Comparison of ENCODE assay signal across 8 cellular contexts in the genomic region with DNA sequence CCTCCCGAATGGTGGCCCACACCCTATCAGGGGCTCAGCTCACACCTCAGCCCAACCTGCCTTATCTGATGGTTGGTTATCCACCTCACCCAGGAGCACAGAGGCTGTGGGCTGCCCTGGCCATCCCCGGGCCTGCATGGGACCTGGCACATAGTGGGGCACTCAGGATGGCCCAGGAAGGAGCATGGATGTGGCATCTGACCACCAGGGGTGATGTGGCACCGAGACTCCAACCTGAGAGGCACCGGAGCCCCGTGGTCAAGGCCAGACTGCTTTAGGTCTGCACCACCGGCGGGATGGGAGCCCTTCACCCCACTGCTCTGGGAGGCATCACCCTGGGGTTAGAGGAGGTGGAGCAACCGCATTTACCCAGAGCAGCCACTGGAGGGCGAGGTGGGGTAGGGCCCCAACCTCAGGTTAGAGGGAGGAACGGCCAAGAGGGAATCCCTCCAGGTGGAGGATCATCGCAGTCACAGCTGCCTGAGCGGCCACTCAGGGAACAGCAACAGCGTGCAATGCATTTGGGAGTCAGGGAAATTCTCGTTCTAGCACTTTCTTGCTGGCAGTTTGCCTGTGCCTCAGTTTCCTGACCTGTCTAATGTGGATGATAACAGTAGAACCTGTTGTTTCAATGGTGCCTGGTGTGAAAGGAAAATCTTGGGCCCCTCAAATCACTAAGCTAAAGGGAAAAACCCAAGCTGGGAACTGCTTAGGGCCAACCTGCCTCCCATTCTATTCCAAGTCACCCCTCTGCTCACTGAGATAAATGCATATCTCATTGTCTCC. TPM values are rescaled to one million over a fixed set of nuclear protein-coding genes. Genes with fewer than 3 reads are reported as not detected.
A peak's percentile ranks its signal among the peaks of the same experiment; 100 is the strongest.
DNase-seq lines count a peak whose midpoint lies in the region; ATAC-seq and TF ChIP-seq lines count a peak whose summit lies in the region.
"Had no signal": no experiment of that assay in that cellular context is flagged by ENCODE, and none has a peak within 500 bp of the region (broad histone marks: within the 10 kb centered on the region; RNA-seq: fewer than 3 reads in every experiment).

No MANE protein-coding gene starts in this region.

- H3K9me3 Mint-ChIP-seq in activated CD8-positive, alpha-beta memory T cell treated with anti-CD3 and anti-CD28 coated beads, Interleukin-2, amount 10 ng/mL, durations not matched to agents 7 days and 5 days (ENCODE audit: low read depth): peaks cover 11% of the 10 kb centered on the region

- no peaks in the 10 kb centered on the region for H3K4me1 Mint-ChIP-seq in activated CD8-positive, alpha-beta memory T cell treated with anti-CD3 and anti-CD28 coated beads, Interleukin-2, amount 10 ng/mL, durations not matched to agents 7 days and 5 days

- CTCF ChIA-PET in activated CD8-positive, alpha-beta memory T cell treated with anti-CD3 and anti-CD28 coated beads, Interleukin-2, amount 10 ng/mL, durations not matched to agents 7 days and 5 days (lab: Charles Lee): interaction anchor here (0.8 to 1.8 kb wide), 3 partner anchors 18 to 107 kb away, joined by 3 to 4 read pairs (median 3); no protein-coding TSS in a partner anchor

- TF ChIP-seq POLR2A in NB4 (IDR thresholded peaks at IDR 0.05; ENCODE audit: extremely low read depth, insufficient read length): no peak

- H3K4me3 Mint-ChIP-seq in activated CD8-positive, alpha-beta memory T cell treated with anti-CD3 and anti-CD28 coated beads, Interleukin-2, amount 10 ng/mL, durations not matched to agents 7 days and 5 days: no peak overlapping the region

- no peaks in the 10 kb centered on the region for H3K27me3 Mint-ChIP-seq in activated CD8-positive, alpha-beta memory T cell treated with anti-CD3 and anti-CD28 coated beads, Interleukin-2, amount 10 ng/mL, durations not matched to agents 7 days and 5 days

- H3K4me3 ChIP-seq in NB4 (ENCODE audit: low read depth, low read length): no peak overlapping the region
- H3K4me3 ChIP-seq: skin epidermis had no signal

- TF ChIP-seq CTCF in GM10266 (IDR thresholded peaks at IDR 0.05; ENCODE audit: control insufficient read depth, insufficient read depth, low read depth, missing control alignments) (peak; percentile 52), NB4 (IDR thresholded peaks at IDR 0.05; ENCODE audit: low read depth, low read length) (peak; percentile 63)

- intact Hi-C loops in posterior vena cava (cut with DNase I): no loop called here

- DNase-seq in GM10266 (ENCODE audit: extremely low spot score): peak; percentile 75
- peak; percentile 66 for DNase-seq in NB4 (ENCODE audit: low read depth)
- peak; percentile 58 for DNase-seq in activated CD8-positive, alpha-beta memory T cell treated with anti-CD3 and anti-CD28 coated beads, Interleukin-2, amount 10 ng/mL, durations not matched to agents 7 days and 5 days
- DNase-seq in germinal center (ENCODE audit: low spot score): peak; percentile 71
- peak; percentile 83 for DNase-seq in posterior vena cava (ENCODE audit: low spot score)

- H3K36me3 Mint-ChIP-seq in activated CD8-positive, alpha-beta memory T cell treated with anti-CD3 and anti-CD28 coated beads, Interleukin-2, amount 10 ng/mL, durations not matched to agents 7 days and 5 days: peaks cover 7% of the 10 kb centered on the region

- peak; percentile 78 for ATAC-seq in activated CD8-positive, alpha-beta memory T cell treated with anti-CD3 and anti-CD28 coated beads, Interleukin-2, amount 10 ng/mL, durations not matched to agents 7 days and 5 days
- ATAC-seq in GM19035 (IDR thresholded peaks at IDR 0.05; ENCODE audit: unreplicated experiment) (no peak), HG02852 (IDR thresholded peaks at IDR 0.05; ENCODE audit: unreplicated experiment) (no peak)

- no peak overlapping the region for H3K27ac Mint-ChIP-seq in activated CD8-positive, alpha-beta memory T cell treated with anti-CD3 and anti-CD28 coated beads, Interleukin-2, amount 10 ng/mL, durations not matched to agents 7 days and 5 days

RNA-seq across cellular contexts. Expression of a gene that starts 52.9 kb away (rescaled TPM):
- total RNA-seq in activated CD8-positive, alpha-beta memory T cell treated with anti-CD3 and anti-CD28 coated beads, Interleukin-2, amount 10 ng/mL, durations not matched to agents 7 days and 5 days: 100 to 1,000 TPM; 109 to 119 TPM
- total RNA-seq in posterior vena cava: 10 to 100 TPM; 44.2 to 60.6 TPM

RNA-seq across cellular contexts. Expression of a gene that starts 55.0 kb away (rescaled TPM):
- 1 to 10 TPM; 2.5 to 2.6 TPM for total RNA-seq in activated CD8-positive, alpha-beta memory T cell treated with anti-CD3 and anti-CD28 coated beads, Interleukin-2, amount 10 ng/mL, durations not matched to agents 7 days and 5 days
- total RNA-seq in posterior vena cava: 10 to 100 TPM; 61.2 to 84.0 TPM

Comparison
In these comparisons a context has a peak if more than half of its experiments do, and no peak if none do; other contexts are left out.
1. RNA of a gene that starts 55.0 kb away (total RNA-seq): 61.2 to 84.0 TPM in posterior vena cava; 2.5 to 2.6 TPM in activated CD8-positive, alpha-beta memory T cell treated with anti-CD3 and anti-CD28 coated beads, Interleukin-2, amount 10 ng/mL, durations not matched to agents 7 days and 5 days; every median in the first group is over 10 times any median in the second.
2. Peak in every context shown above with its lines, with median percentiles within 50 percentile points of each other: DNase-seq.